ENCODE assay signal across 1 cellular context in genomic region chr2:24722141-24722790, GRCh38.
TF ChIP-seq lines count a peak whose summit lies in the region.

No MANE protein-coding gene starts in this region.

TF ChIP-seq in IMR-90, 13 proteins besides CTCF, POLR2A, EP300 and RAD21 (continued from another document):
- TF ChIP-seq CHD1 (IDR thresholded peaks at IDR 0.05; ENCODE audit: low read depth, low read length) = no peak
- TF ChIP-seq MAFK (IDR thresholded peaks at IDR 0.05; ENCODE audit: low read depth, low read length) = no peak
- no peak for TF ChIP-seq BHLHE40 (IDR thresholded peaks at IDR 0.05; ENCODE audit: low read depth, low read length)
- no peak for TF ChIP-seq RFX5 (IDR thresholded peaks at IDR 0.05; ENCODE audit: low read depth, low read length)
- TF ChIP-seq RCOR1 (IDR thresholded peaks at IDR 0.05; ENCODE audit: insufficient replicate concordance, low read length) = no peak
